In genomic region chr22:41284465-41284864, GRCh38 we compare ENCODE assay signal across 10 cellular contexts. TPM values are rescaled to one million over a fixed set of nuclear protein-coding genes. Genes with fewer than 3 reads are reported as not detected.
DNase-seq lines count a peak whose midpoint lies in the region; ATAC-seq and TF ChIP-seq lines count a peak whose summit lies in the region.
"Had no signal": no experiment of that assay in that cellular context is flagged by ENCODE, and none has a peak within 500 bp of the region (broad histone marks: within the 10 kb centered on the region; RNA-seq: fewer than 3 reads in every experiment).

No MANE protein-coding gene starts in this region.

- ATAC-seq in esophagus mucosa (peak; percentile 6), GM18520 (IDR thresholded peaks at IDR 0.05; ENCODE audit: unreplicated experiment) (no peak), HG03139 (IDR thresholded peaks at IDR 0.05; ENCODE audit: unreplicated experiment) (no peak)

- H3K36me3 Mint-ChIP-seq in T-helper 1 cell treated with Interleukin-12 subunit alpha and Interleukin-12 subunit beta and Interleukin-4 antibody, amounts not matched to agents 30 μg/mL and 1 μg/mL, for 36 hours (ENCODE audit: low read depth): peaks cover 18% of the 10 kb centered on the region

- peak overlapping the region; percentile 97 for H3K27ac Mint-ChIP-seq in T-helper 1 cell treated with Interleukin-12 subunit alpha and Interleukin-12 subunit beta and Interleukin-4 antibody, amounts not matched to agents 30 μg/mL and 1 μg/mL, for 36 hours

- H3K9ac ChIP-seq in SK-N-MC (ENCODE audit: insufficient read length): peak overlapping the region; percentile 91
- H3K9ac ChIP-seq in smooth muscle cell (ENCODE audit: low read depth): peak overlapping the region; percentile 81

- no peaks in the 10 kb centered on the region for H3K27me3 Mint-ChIP-seq in T-helper 1 cell treated with Interleukin-12 subunit alpha and Interleukin-12 subunit beta and Interleukin-4 antibody, amounts not matched to agents 30 μg/mL and 1 μg/mL, for 36 hours (ENCODE audit: low read depth)

- peaks cover 11% of the 10 kb centered on the region for H3K4me1 ChIP-seq in smooth muscle cell (ENCODE audit: low read depth)

- no peaks in the 10 kb centered on the region for H3K9me3 Mint-ChIP-seq in T-helper 1 cell treated with Interleukin-12 subunit alpha and Interleukin-12 subunit beta and Interleukin-4 antibody, amounts not matched to agents 30 μg/mL and 1 μg/mL, for 36 hours

- no peak overlapping the region for H3K27ac ChIP-seq in SK-N-MC
- H3K27ac ChIP-seq in smooth muscle cell (ENCODE audit: low read depth): peak overlapping the region; percentile 92

- peaks cover 9% of the 10 kb centered on the region for H4K20me1 ChIP-seq in smooth muscle cell (ENCODE audit: low read depth)

- H3K36me3 ChIP-seq in SK-N-MC (ENCODE audit: insufficient read depth, low read length): peaks cover 50% of the 10 kb centered on the region
- H3K36me3 ChIP-seq in smooth muscle cell (ENCODE audit: low read depth): no peaks in the 10 kb centered on the region

- H2AFZ ChIP-seq in smooth muscle cell (ENCODE audit: low read depth): no peak overlapping the region

- 86% methylated on average over 10 of the region's 10 CpGs for WGBS in smooth muscle cell (ENCODE audit: low lambda C conversion rate)

- H3K4me2 ChIP-seq in smooth muscle cell: peak overlapping the region; percentile 92

- peak overlapping the region; percentile 91 for H3K4me3 Mint-ChIP-seq in T-helper 1 cell treated with Interleukin-12 subunit alpha and Interleukin-12 subunit beta and Interleukin-4 antibody, amounts not matched to agents 30 μg/mL and 1 μg/mL, for 36 hours

- H3K4me1 Mint-ChIP-seq in T-helper 1 cell treated with Interleukin-12 subunit alpha and Interleukin-12 subunit beta and Interleukin-4 antibody, amounts not matched to agents 30 μg/mL and 1 μg/mL, for 36 hours (ENCODE audit: low read depth): peaks cover 22% of the 10 kb centered on the region

- H3K79me2 ChIP-seq in smooth muscle cell (ENCODE audit: low read depth): peaks cover 23% of the 10 kb centered on the region

- DNase-seq in T-helper 1 cell (no peak), SK-N-MC (ENCODE audit: low read depth, low spot score) (no peak), smooth muscle cell (lab: John Stamatoyannopoulos, UW; ENCODE audit: unreplicated experiment) (no peak), amniotic stem cell (lab: John Stamatoyannopoulos, UW) (no peak)
- DNase-seq: NCI-H1048; stimulated activated CD4-positive, alpha-beta T cell treated with anti-CD3 and anti-CD28 coated beads, Interleukin-4, amount 100 ng/mL, for 4 hours had no signal

- H3K4me3 ChIP-seq in SK-N-MC (peak overlapping the region; percentile 100), smooth muscle cell (peak overlapping the region; percentile 66)

- peaks cover 7% of the 10 kb centered on the region for H3F3A ChIP-seq in smooth muscle cell (ENCODE audit: low read depth)

- H3K27me3 ChIP-seq in smooth muscle cell (ENCODE audit: low read depth): no peaks in the 10 kb centered on the region

- no peaks in the 10 kb centered on the region for H3K9me3 ChIP-seq in SK-N-MC (ENCODE audit: low read depth, low read length)
- no peaks in the 10 kb centered on the region for H3K9me3 ChIP-seq in smooth muscle cell (replicated peaks; ENCODE audit: low read depth)

- no peak for TF ChIP-seq CTCF in smooth muscle cell (IDR thresholded peaks at IDR 0.05; ENCODE audit: borderline replicate concordance, insufficient read depth, poor library complexity, severe bottlenecking)

RNA-seq across cellular contexts. Expression of gene RANGAP1, which starts 1.5 kb away (rescaled TPM):
- 78.9 TPM for total RNA-seq in esophagus mucosa
- 20.6 and 24.8 TPM in 2 replicates for total RNA-seq in smooth muscle cell
- 21.7 and 38.4 TPM in 2 replicates for polyA plus RNA-seq in smooth muscle cell

RNA-seq across cellular contexts. Expression of gene ZC3H7B, which starts 16.9 kb away (rescaled TPM):
- total RNA-seq in esophagus mucosa: 21.1 TPM
- 20.3 and 20.6 TPM in 2 replicates for total RNA-seq in smooth muscle cell
- 3.7 and 5.5 TPM in 2 replicates for polyA plus RNA-seq in smooth muscle cell

RNA-seq across cellular contexts. Expression of gene CHADL, which starts 43.7 kb away (rescaled TPM):
- total RNA-seq in esophagus mucosa (3.9 TPM), smooth muscle cell (1.2 TPM in 1 of 2 replicates, not detected in the other)
- 0.17 and 2.2 TPM in 2 replicates for polyA plus RNA-seq in smooth muscle cell
